Comparison of ENCODE assay signal across 13 cellular contexts in genomic region chr6:110784610-110784979, GRCh38. TPM values are rescaled to one million over a fixed set of nuclear protein-coding genes. Genes with fewer than 3 reads are reported as not detected.
DNase-seq lines count a peak whose midpoint lies in the region; ATAC-seq and TF ChIP-seq lines count a peak whose summit lies in the region.
"Had no signal": no experiment of that assay in that cellular context is flagged by ENCODE, and none has a peak within 500 bp of the region (broad histone marks: within the 10 kb centered on the region; RNA-seq: fewer than 3 reads in every experiment).

No MANE protein-coding gene starts in this region.

- POLR2A ChIA-PET in activated B cell treated with CpG ODN at 0.5 μM for 24 hours (lab: Charles Lee): interaction anchor here (0.7 to 2.1 kb wide), 3 partner anchors 27 to 92 kb away, joined by 3 to 12 read pairs (median 3); partner anchors contain the start of gene AMD1

- ATAC-seq in GM18511 (IDR thresholded peaks at IDR 0.05; ENCODE audit: unreplicated experiment) (peak; percentile 41), GM19351 (IDR thresholded peaks at IDR 0.05; ENCODE audit: unreplicated experiment) (peak; percentile 36), HG03039 (IDR thresholded peaks at IDR 0.05; ENCODE audit: unreplicated experiment) (peak; percentile 25), activated B cell treated with CpG ODN at 0.5 μM for 24 hours (ENCODE audit: low read depth) (no peak), GM18873 (IDR thresholded peaks at IDR 0.05; ENCODE audit: low FRiP score, unreplicated experiment) (no peak), HG03378 (IDR thresholded peaks at IDR 0.05; ENCODE audit: unreplicated experiment) (no peak)
- ATAC-seq: left ventricle myocardium superior had no signal

- peaks cover 6% of the 10 kb centered on the region for H3K9me3 Mint-ChIP-seq in activated B cell treated with CpG ODN at 0.5 μM for 24 hours

- peaks cover 7% of the 10 kb centered on the region for H3K36me3 Mint-ChIP-seq in activated B cell treated with CpG ODN at 0.5 μM for 24 hours (ENCODE audit: low read depth)

- no peak for TF ChIP-seq CTCF in activated B cell treated with CpG ODN at 0.5 μM for 24 hours (IDR thresholded peaks at IDR 0.05)

- intact Hi-C loops in activated B cell treated with CpG ODN at 0.5 μM for 24 hours (cut with micrococcal nuclease): loop anchor here (1.0 to 2.0 kb wide), 3 partner anchors 14 to 92 kb away; partner anchors contain the start of gene CDK19

- no peaks in the 10 kb centered on the region for H3K27me3 Mint-ChIP-seq in activated B cell treated with CpG ODN at 0.5 μM for 24 hours

- no peak overlapping the region for H3K4me3 Mint-ChIP-seq in activated B cell treated with CpG ODN at 0.5 μM for 24 hours

- H3K27ac Mint-ChIP-seq in activated B cell treated with CpG ODN at 0.5 μM for 24 hours: peak overlapping the region; percentile 61

- CTCF ChIA-PET in activated B cell treated with CpG ODN at 0.5 μM for 24 hours (lab: Charles Lee): no interaction called here

- H3K4me1 Mint-ChIP-seq in activated B cell treated with CpG ODN at 0.5 μM for 24 hours: peaks cover 38% of the 10 kb centered on the region

- DNase-seq in activated B cell treated with CpG ODN at 0.5 μM for 24 hours (no peak), NCI-H748 treated with DMSO at 0.1 percent for 48 hours (lab: John Stamatoyannopoulos, UW) (no peak)
- no peak for DNase-seq in stimulated activated naive CD4-positive, alpha-beta T cell treated with Interleukin-2 at 50 U/mL for 16 hours (lab: John Stamatoyannopoulos, UW)
- DNase-seq: activated gamma-delta T cell treated with Interleukin-2 at 50 U/mL for 16 hours, left ventricle myocardium superior, NCI-H82, sigmoid colon, SW 1271 had no signal

RNA-seq across cellular contexts. Expression of gene CDK19, which starts 30.7 kb away (rescaled TPM):
- 27.2 and 31.1 TPM in 2 replicates for total RNA-seq in activated B cell treated with CpG ODN at 0.5 μM for 24 hours

Comparison
In these comparisons a context has a peak if more than half of its experiments do, and no peak if none do; other contexts are left out.
1. ATAC-seq: peak in GM18511 (single experiment), GM19351 (single experiment) and HG03039 (single experiment); none in activated B cell treated with CpG ODN at 0.5 μM for 24 hours (single experiment), GM18873 (single experiment) and HG03378 (single experiment).